Comparison of ENCODE assay signal across 1 cellular context in the genomic region with DNA sequence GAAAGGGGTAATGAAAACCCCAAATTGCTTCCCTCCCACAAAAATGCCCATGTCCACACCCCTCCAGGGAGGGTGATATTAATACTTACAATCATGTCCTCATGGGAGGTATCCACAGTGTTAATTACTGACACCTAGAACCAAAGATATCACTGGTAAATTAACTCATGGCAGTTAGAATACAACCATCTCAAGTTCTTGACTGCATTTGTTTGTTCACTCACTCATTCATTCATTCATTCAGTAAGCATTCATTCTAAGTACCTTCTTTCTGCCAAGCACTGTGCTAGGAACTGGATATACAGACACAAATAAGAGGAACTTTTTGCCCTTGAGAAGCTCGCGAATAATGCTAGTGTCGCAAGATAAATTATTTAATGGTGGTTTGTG.
TF ChIP-seq lines count a peak whose summit lies in the region.

No MANE protein-coding gene starts in this region.

TF ChIP-seq in GM23338, 12 proteins besides CTCF, POLR2A, EP300 and RAD21 (continued from another document):
- TF ChIP-seq, protein P1, sequence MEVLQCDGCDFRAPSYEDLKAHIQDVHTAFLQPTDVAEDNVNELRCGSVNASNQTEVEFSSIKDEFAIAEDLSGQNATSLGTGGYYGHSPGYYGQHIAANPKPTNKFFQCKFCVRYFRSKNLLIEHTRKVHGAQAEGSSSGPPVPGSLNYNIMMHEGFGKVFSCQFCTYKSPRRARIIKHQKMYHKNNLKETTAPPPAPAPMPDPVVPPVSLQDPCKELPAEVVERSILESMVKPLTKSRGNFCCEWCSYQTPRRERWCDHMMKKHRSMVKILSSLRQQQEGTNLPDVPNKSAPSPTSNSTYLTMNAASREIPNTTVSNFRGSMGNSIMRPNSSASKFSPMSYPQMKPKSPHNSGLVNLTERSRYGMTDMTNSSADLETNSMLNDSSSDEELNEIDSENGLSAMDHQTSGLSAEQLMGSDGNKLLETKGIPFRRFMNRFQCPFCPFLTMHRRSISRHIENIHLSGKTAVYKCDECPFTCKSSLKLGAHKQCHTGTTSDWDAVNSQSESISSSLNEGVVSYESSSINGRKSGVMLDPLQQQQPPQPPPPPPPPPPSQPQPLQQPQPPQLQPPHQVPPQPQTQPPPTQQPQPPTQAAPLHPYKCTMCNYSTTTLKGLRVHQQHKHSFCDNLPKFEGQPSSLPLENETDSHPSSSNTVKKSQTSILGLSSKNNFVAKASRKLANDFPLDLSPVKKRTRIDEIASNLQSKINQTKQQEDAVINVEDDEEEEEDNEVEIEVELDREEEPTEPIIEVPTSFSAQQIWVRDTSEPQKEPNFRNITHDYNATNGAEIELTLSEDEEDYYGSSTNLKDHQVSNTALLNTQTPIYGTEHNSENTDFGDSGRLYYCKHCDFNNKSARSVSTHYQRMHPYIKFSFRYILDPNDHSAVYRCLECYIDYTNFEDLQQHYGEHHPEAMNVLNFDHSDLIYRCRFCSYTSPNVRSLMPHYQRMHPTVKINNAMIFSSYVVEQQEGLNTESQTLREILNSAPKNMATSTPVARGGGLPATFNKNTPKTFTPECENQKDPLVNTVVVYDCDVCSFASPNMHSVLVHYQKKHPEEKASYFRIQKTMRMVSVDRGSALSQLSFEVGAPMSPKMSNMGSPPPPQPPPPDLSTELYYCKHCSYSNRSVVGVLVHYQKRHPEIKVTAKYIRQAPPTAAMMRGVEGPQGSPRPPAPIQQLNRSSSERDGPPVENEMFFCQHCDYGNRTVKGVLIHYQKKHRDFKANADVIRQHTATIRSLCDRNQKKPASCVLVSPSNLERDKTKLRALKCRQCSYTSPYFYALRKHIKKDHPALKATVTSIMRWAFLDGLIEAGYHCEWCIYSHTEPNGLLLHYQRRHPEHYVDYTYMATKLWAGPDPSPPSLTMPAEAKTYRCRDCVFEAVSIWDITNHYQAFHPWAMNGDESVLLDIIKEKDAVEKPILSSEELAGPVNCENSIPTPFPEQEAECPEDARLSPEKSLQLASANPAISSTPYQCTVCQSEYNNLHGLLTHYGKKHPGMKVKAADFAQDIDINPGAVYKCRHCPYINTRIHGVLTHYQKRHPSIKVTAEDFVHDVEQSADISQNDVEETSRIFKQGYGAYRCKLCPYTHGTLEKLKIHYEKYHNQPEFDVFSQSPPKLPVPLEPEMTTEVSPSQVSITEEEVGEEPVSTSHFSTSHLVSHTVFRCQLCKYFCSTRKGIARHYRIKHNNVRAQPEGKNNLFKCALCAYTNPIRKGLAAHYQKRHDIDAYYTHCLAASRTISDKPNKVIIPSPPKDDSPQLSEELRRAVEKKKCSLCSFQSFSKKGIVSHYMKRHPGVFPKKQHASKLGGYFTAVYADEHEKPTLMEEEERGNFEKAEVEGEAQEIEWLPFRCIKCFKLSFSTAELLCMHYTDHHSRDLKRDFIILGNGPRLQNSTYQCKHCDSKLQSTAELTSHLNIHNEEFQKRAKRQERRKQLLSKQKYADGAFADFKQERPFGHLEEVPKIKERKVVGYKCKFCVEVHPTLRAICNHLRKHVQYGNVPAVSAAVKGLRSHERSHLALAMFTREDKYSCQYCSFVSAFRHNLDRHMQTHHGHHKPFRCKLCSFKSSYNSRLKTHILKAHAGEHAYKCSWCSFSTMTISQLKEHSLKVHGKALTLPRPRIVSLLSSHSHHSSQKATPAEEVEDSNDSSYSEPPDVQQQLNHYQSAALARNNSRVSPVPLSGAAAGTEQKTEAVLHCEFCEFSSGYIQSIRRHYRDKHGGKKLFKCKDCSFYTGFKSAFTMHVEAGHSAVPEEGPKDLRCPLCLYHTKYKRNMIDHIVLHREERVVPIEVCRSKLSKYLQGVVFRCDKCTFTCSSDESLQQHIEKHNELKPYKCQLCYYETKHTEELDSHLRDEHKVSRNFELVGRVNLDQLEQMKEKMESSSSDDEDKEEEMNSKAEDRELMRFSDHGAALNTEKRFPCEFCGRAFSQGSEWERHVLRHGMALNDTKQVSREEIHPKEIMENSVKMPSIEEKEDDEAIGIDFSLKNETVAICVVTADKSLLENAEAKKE (CRISPR knock-in tag; IDR thresholded peaks at IDR 0.05), result no peak
- TF ChIP-seq, protein P2, sequence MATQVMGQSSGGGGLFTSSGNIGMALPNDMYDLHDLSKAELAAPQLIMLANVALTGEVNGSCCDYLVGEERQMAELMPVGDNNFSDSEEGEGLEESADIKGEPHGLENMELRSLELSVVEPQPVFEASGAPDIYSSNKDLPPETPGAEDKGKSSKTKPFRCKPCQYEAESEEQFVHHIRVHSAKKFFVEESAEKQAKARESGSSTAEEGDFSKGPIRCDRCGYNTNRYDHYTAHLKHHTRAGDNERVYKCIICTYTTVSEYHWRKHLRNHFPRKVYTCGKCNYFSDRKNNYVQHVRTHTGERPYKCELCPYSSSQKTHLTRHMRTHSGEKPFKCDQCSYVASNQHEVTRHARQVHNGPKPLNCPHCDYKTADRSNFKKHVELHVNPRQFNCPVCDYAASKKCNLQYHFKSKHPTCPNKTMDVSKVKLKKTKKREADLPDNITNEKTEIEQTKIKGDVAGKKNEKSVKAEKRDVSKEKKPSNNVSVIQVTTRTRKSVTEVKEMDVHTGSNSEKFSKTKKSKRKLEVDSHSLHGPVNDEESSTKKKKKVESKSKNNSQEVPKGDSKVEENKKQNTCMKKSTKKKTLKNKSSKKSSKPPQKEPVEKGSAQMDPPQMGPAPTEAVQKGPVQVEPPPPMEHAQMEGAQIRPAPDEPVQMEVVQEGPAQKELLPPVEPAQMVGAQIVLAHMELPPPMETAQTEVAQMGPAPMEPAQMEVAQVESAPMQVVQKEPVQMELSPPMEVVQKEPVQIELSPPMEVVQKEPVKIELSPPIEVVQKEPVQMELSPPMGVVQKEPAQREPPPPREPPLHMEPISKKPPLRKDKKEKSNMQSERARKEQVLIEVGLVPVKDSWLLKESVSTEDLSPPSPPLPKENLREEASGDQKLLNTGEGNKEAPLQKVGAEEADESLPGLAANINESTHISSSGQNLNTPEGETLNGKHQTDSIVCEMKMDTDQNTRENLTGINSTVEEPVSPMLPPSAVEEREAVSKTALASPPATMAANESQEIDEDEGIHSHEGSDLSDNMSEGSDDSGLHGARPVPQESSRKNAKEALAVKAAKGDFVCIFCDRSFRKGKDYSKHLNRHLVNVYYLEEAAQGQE (IDR thresholded peaks at IDR 0.05; ENCODE audit: unreplicated experiment), result no peak
- TF ChIP-seq ETS1 (IDR thresholded peaks at IDR 0.05), result no peak
- no peak for TF ChIP-seq EZH2 (IDR thresholded peaks at IDR 0.05; ENCODE audit: low read depth, unreplicated experiment)
